In the genomic region with DNA sequence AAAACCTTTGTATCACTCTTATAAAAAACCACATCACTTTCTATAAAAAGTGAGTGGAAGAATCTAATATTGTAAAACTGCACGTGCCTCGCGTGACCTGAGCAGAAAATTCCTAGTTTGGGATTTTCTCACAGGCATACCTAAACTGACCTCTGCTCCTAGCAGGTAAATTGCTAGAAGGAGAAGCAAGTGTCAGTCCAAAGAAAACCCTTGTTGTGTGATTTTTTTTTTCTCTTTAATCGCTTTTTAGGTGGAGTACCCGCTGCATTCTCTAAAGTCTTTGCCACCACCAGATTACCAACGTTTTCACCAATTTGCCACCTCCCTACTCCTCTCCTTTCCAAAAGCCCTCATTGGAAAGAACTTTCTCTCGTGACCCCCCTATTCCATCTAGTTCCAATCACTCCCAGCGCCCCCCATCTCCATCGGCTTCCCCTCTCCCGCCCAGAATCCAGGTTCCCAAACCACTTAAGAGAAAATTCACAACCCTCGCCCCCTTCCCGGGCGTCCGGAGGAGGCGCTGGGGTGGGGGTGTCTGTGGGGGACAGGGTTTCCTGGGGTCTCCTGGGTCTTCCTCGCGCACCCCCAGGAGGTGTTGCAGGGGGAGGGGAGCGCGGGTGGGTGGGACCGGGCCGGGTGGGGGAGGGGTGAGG, we compare ENCODE assay signal across 1 cellular context.
TF ChIP-seq lines count a peak whose summit lies in the region.

No MANE protein-coding gene starts in this region.

TF ChIP-seq in HEK293, 187 proteins besides CTCF, POLR2A, EP300 and RAD21 (continued from another document):
- TF ChIP-seq BCL6B (tag by site-specific recombination; IDR thresholded peaks at IDR 0.05) = no peak
- TF ChIP-seq PRDM6 (tag by site-specific recombination; IDR thresholded peaks at IDR 0.05) = no peak
- no peak for TF ChIP-seq ZNF560 (tag by site-specific recombination; IDR thresholded peaks at IDR 0.05; ENCODE audit: borderline replicate concordance)
- TF ChIP-seq ZNF274 (IDR thresholded peaks at IDR 0.05; ENCODE audit: low read length) = no peak
- TF ChIP-seq ZNF274 (tag by site-specific recombination; IDR thresholded peaks at IDR 0.05; ENCODE audit: borderline replicate concordance) = no peak
- TF ChIP-seq ZFP3 (tag by site-specific recombination; IDR thresholded peaks at IDR 0.05; ENCODE audit: low read depth) = no peak
- no peak for TF ChIP-seq ZNF391 (tag by site-specific recombination; IDR thresholded peaks at IDR 0.05; ENCODE audit: borderline replicate concordance, low read depth)
- no peak for TF ChIP-seq HIC1 (tag by site-specific recombination; IDR thresholded peaks at IDR 0.05)
- no peak for TF ChIP-seq ZNF362 (tag by site-specific recombination; IDR thresholded peaks at IDR 0.05)
- TF ChIP-seq, protein P1, sequence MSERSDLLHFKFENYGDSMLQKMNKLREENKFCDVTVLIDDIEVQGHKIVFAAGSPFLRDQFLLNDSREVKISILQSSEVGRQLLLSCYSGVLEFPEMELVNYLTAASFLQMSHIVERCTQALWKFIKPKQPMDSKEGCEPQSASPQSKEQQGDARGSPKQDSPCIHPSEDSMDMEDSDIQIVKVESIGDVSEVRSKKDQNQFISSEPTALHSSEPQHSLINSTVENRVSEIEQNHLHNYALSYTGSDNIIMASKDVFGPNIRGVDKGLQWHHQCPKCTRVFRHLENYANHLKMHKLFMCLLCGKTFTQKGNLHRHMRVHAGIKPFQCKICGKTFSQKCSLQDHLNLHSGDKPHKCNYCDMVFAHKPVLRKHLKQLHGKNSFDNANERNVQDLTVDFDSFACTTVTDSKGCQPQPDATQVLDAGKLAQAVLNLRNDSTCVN (tag by site-specific recombination; optimal IDR thresholded peaks at IDR 0.05) = no peak
- TF ChIP-seq ZNF624 (tag by site-specific recombination; IDR thresholded peaks at IDR 0.05) = no peak
- TF ChIP-seq ZNF133 (tag by site-specific recombination; IDR thresholded peaks at IDR 0.05) = peak; percentile 81; the same call in 1 of the 2 replicates
- TF ChIP-seq ZNF585B (tag by site-specific recombination; IDR thresholded peaks at IDR 0.05) = no peak
- TF ChIP-seq SP2 (tag by site-specific recombination; IDR thresholded peaks at IDR 0.05) = no peak
- TF ChIP-seq ZNF561 (tag by site-specific recombination; IDR thresholded peaks at IDR 0.05; ENCODE audit: borderline replicate concordance) = no peak
- TF ChIP-seq ZNF23 (tag by site-specific recombination; IDR thresholded peaks at IDR 0.05; ENCODE audit: borderline replicate concordance) = no peak
- no peak for TF ChIP-seq ZNF248 (tag by site-specific recombination; IDR thresholded peaks at IDR 0.05)
- no peak for TF ChIP-seq ZNF548 (tag by site-specific recombination; IDR thresholded peaks at IDR 0.05)
- no peak for TF ChIP-seq ZNF830 (tag by site-specific recombination; IDR thresholded peaks at IDR 0.05; ENCODE audit: low read depth)
- no peak for TF ChIP-seq TCF7L2 (IDR thresholded peaks at IDR 0.05; ENCODE audit: borderline replicate concordance, low read depth, low read length)
- no peak for TF ChIP-seq ZFP37 (tag by site-specific recombination; IDR thresholded peaks at IDR 0.05)
- no peak for TF ChIP-seq ZNF776 (tag by site-specific recombination; IDR thresholded peaks at IDR 0.05; ENCODE audit: borderline replicate concordance)
- peak; percentile 62; the same call in 1 of the 2 replicates for TF ChIP-seq GLIS2 (tag by site-specific recombination; IDR thresholded peaks at IDR 0.05)
- TF ChIP-seq ZNF473 (tag by site-specific recombination; IDR thresholded peaks at IDR 0.05) = no peak
- TF ChIP-seq REST (tag by site-specific recombination; IDR thresholded peaks at IDR 0.05) = no peak
- TF ChIP-seq ZBTB7A (tag by site-specific recombination; IDR thresholded peaks at IDR 0.05; ENCODE audit: low read depth) = no peak
- TF ChIP-seq ZIC2 (tag by site-specific recombination; IDR thresholded peaks at IDR 0.05) = no peak
- no peak for TF ChIP-seq ATF2 (tag by site-specific recombination; IDR thresholded peaks at IDR 0.05; ENCODE audit: low read depth)
- TF ChIP-seq ZBTB20 (tag by site-specific recombination; IDR thresholded peaks at IDR 0.05) = peak; percentile 90
- TF ChIP-seq ZNF843 (tag by site-specific recombination; IDR thresholded peaks at IDR 0.05) = no peak
TF ChIP-seq in HEK293: peak in this region for 15.
